8 cellular contexts compared by ENCODE assay signal in genomic region chr6:110179406-110180227, GRCh38. TPM values are rescaled to one million over a fixed set of nuclear protein-coding genes. Genes with fewer than 3 reads are reported as not detected.
DNase-seq lines count a peak whose midpoint lies in the region; ATAC-seq and FAIRE-seq lines count a peak whose summit lies in the region.

TSS of gene WASF1 (minus strand) at chr6:110179670. CDS start at chr6:110127601, 52,069 bp downstream.

- H3K9ac ChIP-seq in endocrine pancreas (ENCODE audit: control insufficient read depth, insufficient read depth, low read length) (peak within 1 kb of the TSS; percentile 83), mesenchymal stem cell (ENCODE audit: low read length) (peak within 1 kb of the TSS; percentile 88)

- H2BK120ac ChIP-seq in mesenchymal stem cell (ENCODE audit: low read depth, low read length) = peak within 1 kb of the TSS; percentile 74

- peak; percentile 91 for FAIRE-seq in HTR-8/SVneo (lab: Jason Lieb, UNC)

- H3K27ac ChIP-seq in mesenchymal stem cell (ENCODE audit: low read length, poor library complexity, severe bottlenecking) = peak within 1 kb of the TSS; percentile 93

- H3K4me3 ChIP-seq in endocrine pancreas (ENCODE audit: control insufficient read depth, insufficient read depth, low read length) (peak within 1 kb of the TSS; percentile 97), mesenchymal stem cell (ENCODE audit: insufficient read depth in 1 of 2, low read depth in 1 of 2, low read length in 2 of 2) (peak within 1 kb of the TSS; percentile 88 to 94)

- peak; percentile 84 for DNase-seq in CMK (ENCODE audit: low read depth)
- DNase-seq in HTR-8/SVneo (ENCODE audit: insufficient read length, low spot score) = peak; percentile 83
- peak; percentile 88 for DNase-seq in NOMO-1 treated with DMSO at 0.1 percent for 48 hours (lab: John Stamatoyannopoulos, UW; ENCODE audit: unreplicated experiment)
- DNase-seq in activated CD8-positive, alpha-beta memory T cell treated with anti-CD3 and anti-CD28 coated beads, Interleukin-2, amount 10 ng/mL, durations not matched to agents 7 days and 5 days = peak; percentile 94
- peak; percentile 99 for DNase-seq in mesenchymal stem cell
- DNase-seq in stimulated activated CD8-positive, alpha-beta memory T cell treated with anti-CD3 and anti-CD28 coated beads, Interleukin-12 subunit alpha, Interleukin-12 subunit beta, amount 100 ng/mL, for 24 hours (ENCODE audit: extremely low read depth) = peak; percentile 80

- peak; percentile 85 for ATAC-seq in GM21381 (IDR thresholded peaks at IDR 0.05; ENCODE audit: unreplicated experiment)
- ATAC-seq in activated CD8-positive, alpha-beta memory T cell treated with anti-CD3 and anti-CD28 coated beads, Interleukin-2, amount 10 ng/mL, durations not matched to agents 7 days and 5 days = peak; percentile 92

- no peak within 1 kb of the TSS for H2AK5ac ChIP-seq in mesenchymal stem cell (ENCODE audit: low read length, severe bottlenecking)

- peak within 1 kb of the TSS; percentile 80 to 93 for H3K4ac ChIP-seq in mesenchymal stem cell (ENCODE audit: low read depth in 1 of 2, low read length in 2 of 2)

- H3K27me3 ChIP-seq in endocrine pancreas (ENCODE audit: control insufficient read depth, insufficient read depth, low read length) = no peaks in the 10 kb centered on the region
- no peaks in the 10 kb centered on the region for H3K27me3 ChIP-seq in mesenchymal stem cell (ENCODE audit: control insufficient read depth in 1 of 2, insufficient read depth in 1 of 2, low read length in 2 of 2)

- no peak within 1 kb of the TSS for H3K4me3 Mint-ChIP-seq in activated CD8-positive, alpha-beta memory T cell treated with anti-CD3 and anti-CD28 coated beads, Interleukin-2, amount 10 ng/mL, durations not matched to agents 7 days and 5 days

- peaks cover 7% of the 10 kb centered on the region for H3K4me1 Mint-ChIP-seq in activated CD8-positive, alpha-beta memory T cell treated with anti-CD3 and anti-CD28 coated beads, Interleukin-2, amount 10 ng/mL, durations not matched to agents 7 days and 5 days

- peak within 1 kb of the TSS; percentile 98 for H4K8ac ChIP-seq in mesenchymal stem cell (ENCODE audit: low read length)

- no peaks in the 10 kb centered on the region for H3K9me3 Mint-ChIP-seq in activated CD8-positive, alpha-beta memory T cell treated with anti-CD3 and anti-CD28 coated beads, Interleukin-2, amount 10 ng/mL, durations not matched to agents 7 days and 5 days (ENCODE audit: low read depth)

- CTCF ChIA-PET in activated CD8-positive, alpha-beta memory T cell treated with anti-CD3 and anti-CD28 coated beads, Interleukin-2, amount 10 ng/mL, durations not matched to agents 7 days and 5 days (lab: Charles Lee) = interaction anchor here (1.0 to 2.2 kb wide), 9 partner anchors 10 to 214 kb away, joined by 3 to 21 read pairs (median 6); no protein-coding TSS in a partner anchor

- peaks cover 1% of the 10 kb centered on the region for H3K36me3 Mint-ChIP-seq in activated CD8-positive, alpha-beta memory T cell treated with anti-CD3 and anti-CD28 coated beads, Interleukin-2, amount 10 ng/mL, durations not matched to agents 7 days and 5 days

- peaks cover 12% of the 10 kb centered on the region for H3K79me1 ChIP-seq in mesenchymal stem cell (replicated peaks; ENCODE audit: low read length, poor library complexity, severe bottlenecking)

- peaks cover 19% of the 10 kb centered on the region for H3K27me3 Mint-ChIP-seq in activated CD8-positive, alpha-beta memory T cell treated with anti-CD3 and anti-CD28 coated beads, Interleukin-2, amount 10 ng/mL, durations not matched to agents 7 days and 5 days

- H3K36me3 ChIP-seq in endocrine pancreas (ENCODE audit: control insufficient read depth, insufficient read depth, low read length) (no peaks in the 10 kb centered on the region), mesenchymal stem cell (ENCODE audit: control insufficient read depth in 1 of 2, insufficient read depth in 2 of 2, low read depth in 1 of 2, low read length in 2 of 2) (no peaks in the 10 kb centered on the region)

- H2BK15ac ChIP-seq in mesenchymal stem cell (ENCODE audit: low read depth, poor library complexity, severe bottlenecking) = peak within 1 kb of the TSS; percentile 80

- H3K14ac ChIP-seq in mesenchymal stem cell (ENCODE audit: low read length in 2 of 2) = peak within 1 kb of the TSS in 1 of 2 experiments; percentile 94

- H2BK12ac ChIP-seq in mesenchymal stem cell (ENCODE audit: low read length in 2 of 2) = peak within 1 kb of the TSS in 1 of 2 experiments; percentile 79

- H3K4me1 ChIP-seq in endocrine pancreas (ENCODE audit: control insufficient read depth, insufficient read depth, low read length) = peaks cover 13% of the 10 kb centered on the region
- peaks cover 5% of the 10 kb centered on the region for H3K4me1 ChIP-seq in mesenchymal stem cell (ENCODE audit: control insufficient read depth, insufficient read depth, low read depth, low read length)

- under 1% methylated on average over 56 of the region's 62 CpGs for WGBS in mesenchymal stem cell

- peak within 1 kb of the TSS; percentile 96 for H4K91ac ChIP-seq in mesenchymal stem cell (ENCODE audit: low read length)

- peak within 1 kb of the TSS; percentile 89 to 98 for H3K18ac ChIP-seq in mesenchymal stem cell (ENCODE audit: low read depth in 1 of 2, low read length in 2 of 2)

- peak within 1 kb of the TSS in 1 of 2 experiments; percentile 93 for H3K23ac ChIP-seq in mesenchymal stem cell (ENCODE audit: low read length in 2 of 2)

- H3K9me3 ChIP-seq in endocrine pancreas (ENCODE audit: control insufficient read depth, low read length) = no peaks in the 10 kb centered on the region
- H3K9me3 ChIP-seq in mesenchymal stem cell (ENCODE audit: control insufficient read depth, low read length) = no peaks in the 10 kb centered on the region

- peak within 1 kb of the TSS; percentile 61 for H3K27ac Mint-ChIP-seq in activated CD8-positive, alpha-beta memory T cell treated with anti-CD3 and anti-CD28 coated beads, Interleukin-2, amount 10 ng/mL, durations not matched to agents 7 days and 5 days

- peak within 1 kb of the TSS; percentile 69 for H3K4me2 ChIP-seq in mesenchymal stem cell (ENCODE audit: low read length, poor library complexity, severe bottlenecking)

- peak within 1 kb of the TSS; percentile 99 for H2BK5ac ChIP-seq in mesenchymal stem cell (ENCODE audit: low read depth, low read length, poor library complexity, severe bottlenecking)

- peak within 1 kb of the TSS; percentile 95 for H2AFZ ChIP-seq in mesenchymal stem cell (ENCODE audit: low read depth, low read length)

RNA-seq across cellular contexts. Expression of gene WASF1, which starts in this region (rescaled TPM):
- 1 to 10 TPM in 1 of 2 experiments, under 1 TPM in 1; 0.47 to 1.5 TPM for total RNA-seq in activated CD8-positive, alpha-beta memory T cell treated with anti-CD3 and anti-CD28 coated beads, Interleukin-2, amount 10 ng/mL, durations not matched to agents 7 days and 5 days
- polyA plus RNA-seq in mesenchymal stem cell (2013, experiment 1 of 2) = 18.4 TPM
- polyA plus RNA-seq in mesenchymal stem cell (2013, experiment 2 of 2) = 19.2 TPM

Comparison
In these comparisons a context has a peak if more than half of its experiments do, and no peak if none do; other contexts are left out.
1. Peak in every context shown above with its lines: DNase-seq, ATAC-seq, H3K4me3 ChIP-seq and H3K27ac ChIP-seq.